ENCODE assay signal across 10 cellular contexts in the genomic region with DNA sequence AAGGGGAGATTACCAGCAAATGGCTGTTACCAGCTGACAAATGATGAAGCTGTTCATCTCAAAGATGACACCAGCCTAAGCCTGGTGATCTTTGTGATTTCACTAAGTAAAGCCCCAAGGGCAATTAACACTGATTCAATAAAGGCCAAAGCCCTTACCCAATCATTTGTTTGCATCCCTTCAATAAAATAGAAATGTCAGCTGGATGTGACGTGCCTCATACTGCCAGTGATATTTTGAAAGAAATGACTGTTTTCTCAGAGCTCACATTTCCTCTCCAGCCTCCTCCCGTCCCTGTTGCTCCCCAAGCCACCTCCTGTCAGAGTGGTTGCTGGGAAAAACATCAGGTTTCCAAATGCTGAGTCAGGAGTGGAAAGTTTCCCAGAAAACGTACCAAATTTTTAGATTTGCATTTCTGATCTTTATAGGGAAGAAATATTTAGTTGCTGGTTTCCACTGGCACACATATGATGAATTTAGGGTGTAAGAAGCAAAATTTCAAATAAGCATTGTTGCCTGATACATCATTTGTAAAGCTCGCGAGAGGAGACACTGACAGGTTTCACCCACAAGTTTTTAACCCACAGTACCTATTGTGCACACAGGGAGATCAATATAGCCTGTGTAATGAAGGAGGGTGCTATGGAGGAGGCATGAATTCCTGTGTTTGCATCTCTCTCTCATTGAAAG. TPM values are rescaled to one million over a fixed set of nuclear protein-coding genes. Genes with fewer than 3 reads are reported as not detected.
DNase-seq lines count a peak whose midpoint lies in the region; ATAC-seq and TF ChIP-seq lines count a peak whose summit lies in the region.
"Had no signal": no experiment of that assay in that cellular context is flagged by ENCODE, and none has a peak within 500 bp of the region (broad histone marks: within the 10 kb centered on the region; RNA-seq: fewer than 3 reads in every experiment).

No MANE protein-coding gene starts in this region.

- H3K9me3 ChIP-seq in heart left ventricle (no peaks in the 10 kb centered on the region), right cardiac atrium (ENCODE audit: control insufficient read depth, low read length) (no peaks in the 10 kb centered on the region), suprapubic skin (no peaks in the 10 kb centered on the region), SJCRH30 (replicated peaks) (0 out of 2 replicates have a peak, but pooled peaks cover 2% of the 10 kb centered on the region), esophagus muscularis mucosa (no peaks in the 10 kb centered on the region)

- peak in 3 of 4 donors; percentile 48 to 68 (median 59) for ATAC-seq in heart left ventricle
- peak; percentile 52 to 85 for ATAC-seq in right cardiac atrium
- ATAC-seq: stimulated activated naive CD8-positive, alpha-beta T cell treated with anti-CD3 and anti-CD28 coated beads, Interleukin-15, amount 100 ng/mL, for 72 hours had no signal

- CTCF ChIA-PET in activated CD4-positive, alpha-beta memory T cell treated with anti-CD3 and anti-CD28 coated beads for 36 hours (lab: Charles Lee) = interaction anchor here (0.9 to 1.7 kb wide), 3 partner anchors 16 to 257 kb away, joined by 3 to 8 read pairs (median 4); partner anchors contain the start of gene VPS13C

- no peaks in the 10 kb centered on the region for H3K36me3 Mint-ChIP-seq in activated CD4-positive, alpha-beta memory T cell treated with anti-CD3 and anti-CD28 coated beads for 36 hours

- intact Hi-C loops in heart left ventricle (cut with DNase I) = loop anchor here in 2 of 10 donors (10.0 kb wide), 2 partner anchors 63 to 167 kb away; no protein-coding TSS in a partner anchor
- intact Hi-C loops in cardiac septum (cut with DNase I) = no loop called here
- intact Hi-C loops in activated CD4-positive, alpha-beta memory T cell treated with anti-CD3 and anti-CD28 coated beads for 36 hours (cut with micrococcal nuclease) = no loop called here
- intact Hi-C loops in right cardiac atrium (cut with DNase I) = no loop called here
- intact Hi-C loops in esophagus muscularis mucosa (cut with DNase I) = no loop called here

- DNase-seq in heart left ventricle (no peak), cardiac septum (ENCODE audit: low spot score) (no peak), right cardiac atrium (peak in 1 of 3 donors; percentile 43), suprapubic skin (ENCODE audit: low spot score in 2 of 2) (no peak), occipital lobe (lab: John Stamatoyannopoulos, UW) (no peak), SJCRH30 (no peak), esophagus muscularis mucosa (ENCODE audit: extremely low spot score) (no peak)
- peak; percentile 19 for DNase-seq in activated CD4-positive, alpha-beta memory T cell treated with anti-CD3 and anti-CD28 coated beads for 36 hours
- DNase-seq: NCI-H187 treated with DMSO at 0.1 percent for 48 hours; stimulated activated naive CD8-positive, alpha-beta T cell treated with anti-CD3 and anti-CD28 coated beads, Interleukin-15, amount 100 ng/mL, for 72 hours had no signal

- H3K9me3 Mint-ChIP-seq in activated CD4-positive, alpha-beta memory T cell treated with anti-CD3 and anti-CD28 coated beads for 36 hours = peaks cover 12% of the 10 kb centered on the region

- TF ChIP-seq EP300 in suprapubic skin (IDR thresholded peaks at IDR 0.05) (no peak), esophagus muscularis mucosa (IDR thresholded peaks at IDR 0.05) (no peak)

- H3K27me3 ChIP-seq in heart left ventricle = no peaks in the 10 kb centered on the region
- H3K27me3 ChIP-seq in right cardiac atrium (ENCODE audit: control insufficient read depth, insufficient read depth) = no peaks in the 10 kb centered on the region
- H3K27me3 ChIP-seq in suprapubic skin = no peaks in the 10 kb centered on the region
- no peaks in the 10 kb centered on the region for H3K27me3 ChIP-seq in SJCRH30
- no peaks in the 10 kb centered on the region for H3K27me3 ChIP-seq in esophagus muscularis mucosa

- whole genome bisulfite sequencing in heart left ventricle, 4 donors = 40 to 59% (median 50%) methylated on average over 5 of the region's 5 CpGs
- 28% methylated on average over 5 of the region's 5 CpGs for WGBS in right cardiac atrium
- 20% methylated on average over 5 of the region's 5 CpGs for WGBS in suprapubic skin
- WGBS in esophagus muscularis mucosa = 46% methylated on average over 5 of the region's 5 CpGs

- H3K4me3 Mint-ChIP-seq in activated CD4-positive, alpha-beta memory T cell treated with anti-CD3 and anti-CD28 coated beads for 36 hours = no peak overlapping the region
- H3K4me3 Mint-ChIP-seq: stimulated activated naive CD8-positive, alpha-beta T cell treated with anti-CD3 and anti-CD28 coated beads, Interleukin-15, amount 100 ng/mL, for 72 hours had no signal

- H3K27ac Mint-ChIP-seq in activated CD4-positive, alpha-beta memory T cell treated with anti-CD3 and anti-CD28 coated beads for 36 hours = peak overlapping the region; percentile 49
- H3K27ac Mint-ChIP-seq: stimulated activated naive CD8-positive, alpha-beta T cell treated with anti-CD3 and anti-CD28 coated beads, Interleukin-15, amount 100 ng/mL, for 72 hours had no signal

- no peaks in the 10 kb centered on the region for H3K27me3 Mint-ChIP-seq in activated CD4-positive, alpha-beta memory T cell treated with anti-CD3 and anti-CD28 coated beads for 36 hours

- H3K36me3 ChIP-seq in heart left ventricle (no peaks in the 10 kb centered on the region), suprapubic skin (no peaks in the 10 kb centered on the region), SJCRH30 (no peaks in the 10 kb centered on the region), esophagus muscularis mucosa (no peaks in the 10 kb centered on the region)

- TF ChIP-seq POLR2A in heart left ventricle (IDR thresholded peaks at IDR 0.05) (no peak), suprapubic skin (IDR thresholded peaks at IDR 0.05) (no peak), esophagus muscularis mucosa (IDR thresholded peaks at IDR 0.05; ENCODE audit: low read depth) (no peak)

- H3K4me1 Mint-ChIP-seq in activated CD4-positive, alpha-beta memory T cell treated with anti-CD3 and anti-CD28 coated beads for 36 hours (ENCODE audit: low read depth) = peaks cover 11% of the 10 kb centered on the region
- H3K4me1 Mint-ChIP-seq: stimulated activated naive CD8-positive, alpha-beta T cell treated with anti-CD3 and anti-CD28 coated beads, Interleukin-15, amount 100 ng/mL, for 72 hours had no signal

- H3K27ac ChIP-seq in heart left ventricle = peak overlapping the region in 2 of 12 donors; percentile 1 to 30
- H3K27ac ChIP-seq in right cardiac atrium (ENCODE audit: low read length) = peak overlapping the region; percentile 21
- H3K27ac ChIP-seq in suprapubic skin = peak overlapping the region; percentile 24
- no peak overlapping the region for H3K27ac ChIP-seq in SJCRH30
- no peak overlapping the region for H3K27ac ChIP-seq in esophagus muscularis mucosa (replicated peaks in 1 of 4)

- H3K4me1 ChIP-seq in heart left ventricle (peaks cover 0 to 10% (median 3%) of the 10 kb centered on the region in 12 donors), right cardiac atrium (ENCODE audit: control insufficient read depth, insufficient read depth, low read length) (no peaks in the 10 kb centered on the region), suprapubic skin (peaks cover 14% of the 10 kb centered on the region), SJCRH30 (peaks cover 9% of the 10 kb centered on the region; the same call in 1 of the 2 replicates), esophagus muscularis mucosa (peaks cover 0 to 13% (median 6%) of the 10 kb centered on the region in 4 donors)

- POLR2A ChIA-PET in activated CD4-positive, alpha-beta memory T cell treated with anti-CD3 and anti-CD28 coated beads for 36 hours (lab: Charles Lee) = no interaction called here

- TF ChIP-seq CTCF in heart left ventricle (IDR thresholded peaks at IDR 0.05) (no peak), suprapubic skin (IDR thresholded peaks at IDR 0.05) (no peak), esophagus muscularis mucosa (IDR thresholded peaks at IDR 0.05) (no peak)

- no peak overlapping the region for H3K4me3 ChIP-seq in heart left ventricle
- no peak overlapping the region for H3K4me3 ChIP-seq in right cardiac atrium (ENCODE audit: low read length)
- no peak overlapping the region for H3K4me3 ChIP-seq in suprapubic skin
- no peak overlapping the region for H3K4me3 ChIP-seq in SJCRH30
- H3K4me3 ChIP-seq in esophagus muscularis mucosa = no peak overlapping the region

RNA-seq across cellular contexts. Expression of gene C2CD4A, which starts 21.0 kb away (rescaled TPM):
- total RNA-seq in heart left ventricle = not detected
- polyA plus RNA-seq in heart left ventricle = under 1 TPM in 1 of 2 donors, not detected in 1; 0.04 TPM
- 0.05 TPM for total RNA-seq in cardiac septum
- total RNA-seq in activated CD4-positive, alpha-beta memory T cell treated with anti-CD3 and anti-CD28 coated beads for 36 hours = 1 to 10 TPM; 2.3 to 2.6 TPM
- total RNA-seq in right cardiac atrium = not detected
- 0.02 TPM for polyA plus RNA-seq in right cardiac atrium
- total RNA-seq in suprapubic skin = under 1 TPM in 2 of 4 donors, not detected in 2; 0.45 to 0.62 TPM
- total RNA-seq in occipital lobe = 0.16 TPM
- total RNA-seq in SJCRH30 (2014; rRNA removed; shearing (Covaris generic)) = 0.04 and 0.10 TPM in 2 replicates
- under 1 TPM in 1 of 4 donors, not detected in 3; 0.33 TPM for total RNA-seq in esophagus muscularis mucosa

RNA-seq across cellular contexts. Expression of gene VPS13C, which starts 27.6 kb away (rescaled TPM):
- total RNA-seq in heart left ventricle (10 to 100 TPM; 29.7 to 70.1 (median 39.4) TPM), cardiac septum (35.2 TPM), right cardiac atrium (10 to 100 TPM; 33.9 to 41.3 (median 36.2) TPM), suprapubic skin (10 to 100 TPM; 30.4 to 74.3 (median 42.8) TPM), occipital lobe (142 TPM), esophagus muscularis mucosa (10 to 100 TPM; 58.5 to 86.0 (median 59.4) TPM)
- polyA plus RNA-seq in heart left ventricle (10 to 100 TPM in 1 of 2 donors, 1 to 10 TPM in 1; 9.8 to 12.3 TPM), right cardiac atrium (14.5 TPM)
- 10 to 100 TPM; 44.6 to 52.4 TPM for total RNA-seq in activated CD4-positive, alpha-beta memory T cell treated with anti-CD3 and anti-CD28 coated beads for 36 hours
- total RNA-seq in SJCRH30 (2014; rRNA removed; shearing (Covaris generic)) = 32.3 and 35.5 TPM in 2 replicates

Comparison
In these comparisons a context has a peak if more than half of its experiments do, and no peak if none do; other contexts are left out.
1. H3K27ac ChIP-seq: peak in right cardiac atrium (single experiment) and suprapubic skin (single experiment); none in SJCRH30 (single experiment) and esophagus muscularis mucosa (0 of 4).